ENCODE assay signal across 13 cellular contexts in the genomic region with DNA sequence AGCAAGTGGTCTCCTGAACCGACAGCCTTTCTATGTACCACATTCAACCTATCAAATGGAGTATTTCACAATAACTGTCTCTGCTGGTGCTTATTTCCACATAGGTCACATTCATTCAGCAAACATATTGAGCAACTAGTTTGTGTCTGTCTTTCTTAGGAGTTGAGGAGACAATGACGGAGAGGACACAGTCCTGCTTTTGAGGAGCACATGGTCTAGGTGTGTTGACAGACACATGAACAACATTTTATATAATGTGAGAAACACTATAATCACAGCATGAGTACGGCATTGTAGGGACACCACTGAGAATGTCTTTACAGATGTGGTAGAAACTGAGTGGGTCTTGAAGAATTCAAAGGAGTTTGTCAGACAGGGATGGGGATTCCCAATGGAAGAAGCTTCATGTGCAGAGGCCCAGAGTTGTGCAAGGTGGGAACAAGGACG. TPM values are rescaled to one million over a fixed set of nuclear protein-coding genes. Genes with fewer than 3 reads are reported as not detected.
A peak's percentile ranks its signal among the peaks of the same experiment; 100 is the strongest.
DNase-seq lines count a peak whose midpoint lies in the region; ATAC-seq and TF ChIP-seq lines count a peak whose summit lies in the region.
"Had no signal": no experiment of that assay in that cellular context is flagged by ENCODE, and none has a peak within 500 bp of the region (broad histone marks: within the 10 kb centered on the region; RNA-seq: fewer than 3 reads in every experiment).

No MANE protein-coding gene starts in this region.

- POLR2A ChIA-PET in PC-3 (lab: Charles Lee; ENCODE audit: unreplicated experiment) = no interaction called here

- H3K79me2 ChIP-seq in PC-3 (ENCODE audit: low read length) = no peaks in the 10 kb centered on the region

- no TSS peak for BruUV-seq in PC-3 (replicated peaks; lab: Mats Ljungman, UMichigan)

- DNase-seq in PC-3 = peak; percentile 50
- DNase-seq in central memory CD8-positive, alpha-beta T cell (ENCODE audit: low spot score in 2 of 2) = no peak
- no peak for DNase-seq in sciatic nerve (ENCODE audit: low spot score)
- no peak for DNase-seq in activated effector memory CD4-positive, alpha-beta T cell treated with Interleukin-2 at 50 U/mL for 16 hours
- no peak for DNase-seq in occipital lobe (lab: John Stamatoyannopoulos, UW)
- no peak for DNase-seq in activated gamma-delta T cell (lab: John Stamatoyannopoulos, UW)
- DNase-seq: central memory CD4-positive, alpha-beta T cell; Karpas-422; naive B cell; NCI-H748 treated with DMSO at 0.1 percent for 48 hours had no signal

- H3K36me3 Mint-ChIP-seq in central memory CD8-positive, alpha-beta T cell (ENCODE audit: insufficient read depth) = peaks cover 4% of the 10 kb centered on the region
- H3K36me3 Mint-ChIP-seq: type B pancreatic cell had no signal

- H3K4me3 ChIP-seq in PC-3 (ENCODE audit: low read length) = no peak overlapping the region

- no peak overlapping the region for H2AFZ ChIP-seq in PC-3 (ENCODE audit: low read length)

- CTCF ChIA-PET in PC-3 (lab: Charles Lee) = no interaction called here

- no peaks in the 10 kb centered on the region for H3K9me3 ChIP-seq in PC-3 (ENCODE audit: low read length)

- no peak overlapping the region for H3K9ac ChIP-seq in PC-3 (ENCODE audit: low read length)

- H3K27ac ChIP-seq in PC-3 (ENCODE audit: low read length) = peak overlapping the region; percentile 40

- no peaks in the 10 kb centered on the region for H3K36me3 ChIP-seq in PC-3 (ENCODE audit: low read depth, low read length)

- peaks cover 7% of the 10 kb centered on the region for H3K4me1 Mint-ChIP-seq in central memory CD8-positive, alpha-beta T cell
- H3K4me1 Mint-ChIP-seq: naive B cell had no signal

- H3K27me3 ChIP-seq in PC-3 (ENCODE audit: low read length) = no peaks in the 10 kb centered on the region

- H3K27me3 Mint-ChIP-seq in central memory CD8-positive, alpha-beta T cell = no peaks in the 10 kb centered on the region
- H3K27me3 Mint-ChIP-seq: type B pancreatic cell had no signal

- TF ChIP-seq CTCF in PC-3 (conservative IDR thresholded peaks at IDR 0.05; ENCODE audit: low read depth, low read length) = no peak

- H3K9me3 Mint-ChIP-seq in central memory CD8-positive, alpha-beta T cell = no peaks in the 10 kb centered on the region
- H3K9me3 Mint-ChIP-seq: naive B cell, type B pancreatic cell had no signal

- ATAC-seq in HG02798 (IDR thresholded peaks at IDR 0.05; ENCODE audit: poor library complexity, unreplicated experiment) (peak; percentile 13), PC-3 (no peak), sciatic nerve (peak; percentile 87), HG03378 (IDR thresholded peaks at IDR 0.05; ENCODE audit: unreplicated experiment) (no peak)
- no peak for ATAC-seq in central memory CD8-positive, alpha-beta T cell (replicated peaks; ENCODE audit: extremely low read depth, poor library complexity, severe bottlenecking)

- intact Hi-C loops in PC-3 (cut with micrococcal nuclease) (loop anchor here (2.0 kb wide), 1 partner anchor 14 kb away; no protein-coding TSS in a partner anchor), sciatic nerve (cut with DNase I) (no loop called here)

- no peaks in the 10 kb centered on the region for H3K9me2 ChIP-seq in PC-3 (replicated peaks; ENCODE audit: low read length)

- H3F3A ChIP-seq in PC-3 (ENCODE audit: low read length, unreplicated experiment) = no peaks in the 10 kb centered on the region

- H4K20me1 ChIP-seq in PC-3 (ENCODE audit: low read length) = no peaks in the 10 kb centered on the region

- peak overlapping the region; percentile 13 for H3K27ac Mint-ChIP-seq in central memory CD8-positive, alpha-beta T cell (ENCODE audit: low read depth)
- H3K27ac Mint-ChIP-seq: type B pancreatic cell had no signal

- no peak overlapping the region for H3K4me3 Mint-ChIP-seq in central memory CD8-positive, alpha-beta T cell
- H3K4me3 Mint-ChIP-seq: naive B cell, type B pancreatic cell had no signal

- H3K4me2 ChIP-seq in PC-3 (ENCODE audit: low read length) = peak overlapping the region; percentile 56

- peaks cover 34% of the 10 kb centered on the region for H3K4me1 ChIP-seq in PC-3 (ENCODE audit: insufficient read depth, low read length)

RNA-seq across cellular contexts. Expression of a gene that starts 28.5 kb away (rescaled TPM):
- total RNA-seq in PC-3 (2014; rRNA removed) (5.4 and 7.5 TPM in 2 replicates), sciatic nerve (57.8 TPM), occipital lobe (31.4 TPM)

RNA-seq across cellular contexts. Expression of a gene that starts 33.4 kb away (rescaled TPM):
- total RNA-seq in PC-3 (2014; rRNA removed) (30.4 and 32.3 TPM in 2 replicates), sciatic nerve (28.7 TPM), occipital lobe (30.3 TPM)

Comparison
In these comparisons a context has a peak if more than half of its experiments do, and no peak if none do; other contexts are left out.
1. ATAC-seq: peak in HG02798 (single experiment) and sciatic nerve (single experiment); none in PC-3 (single experiment), central memory CD8-positive, alpha-beta T cell (single experiment) and HG03378 (single experiment).